ENCODE assay signal across 1 cellular context in the genomic region with DNA sequence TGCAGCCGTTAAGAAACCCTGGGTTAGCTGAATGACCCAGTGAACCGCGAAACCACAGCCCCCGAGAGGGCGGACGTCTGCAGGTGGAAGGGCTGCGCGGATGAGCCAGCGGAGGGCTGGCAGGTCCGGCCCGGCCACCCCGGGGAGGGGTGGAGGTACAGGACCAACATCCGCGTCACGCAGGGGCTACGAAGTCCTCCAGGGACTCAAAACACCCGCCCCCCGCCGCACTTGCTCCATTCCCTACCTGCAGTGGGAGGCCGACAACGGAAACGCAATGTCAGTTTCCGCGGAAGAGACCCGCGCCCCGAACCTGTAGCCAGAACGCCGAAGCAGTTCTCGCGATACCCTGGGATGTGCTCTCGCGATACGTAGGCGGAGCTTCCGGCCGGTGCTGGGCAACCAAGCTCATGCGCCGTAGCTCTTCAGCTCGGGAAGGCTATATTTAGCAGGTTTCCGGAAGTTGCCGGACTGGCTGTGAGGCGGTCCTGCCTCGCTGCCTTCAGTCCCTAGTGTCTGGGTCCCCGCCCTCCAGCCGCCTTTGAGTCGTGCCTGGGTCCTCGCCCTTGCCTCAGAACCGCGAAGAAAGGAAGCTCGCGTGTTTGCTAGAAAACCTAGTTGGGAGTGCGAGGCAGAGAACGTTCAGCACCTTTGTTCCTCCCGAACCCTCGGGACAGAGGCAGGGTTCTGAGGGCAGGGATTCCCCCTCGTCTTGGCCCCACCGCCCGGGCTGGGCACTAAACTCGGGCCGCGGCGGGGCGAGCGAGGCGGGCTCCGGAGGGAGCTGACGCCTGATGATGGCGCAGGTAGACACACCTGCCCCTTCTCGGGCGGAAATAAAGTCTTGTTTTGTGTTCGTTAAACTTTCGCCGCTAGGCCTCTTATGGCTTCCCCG.
A peak's percentile ranks its signal among the peaks of the same experiment; 100 is the strongest.
TF ChIP-seq lines count a peak whose summit lies in the region.

A gene with protein sequence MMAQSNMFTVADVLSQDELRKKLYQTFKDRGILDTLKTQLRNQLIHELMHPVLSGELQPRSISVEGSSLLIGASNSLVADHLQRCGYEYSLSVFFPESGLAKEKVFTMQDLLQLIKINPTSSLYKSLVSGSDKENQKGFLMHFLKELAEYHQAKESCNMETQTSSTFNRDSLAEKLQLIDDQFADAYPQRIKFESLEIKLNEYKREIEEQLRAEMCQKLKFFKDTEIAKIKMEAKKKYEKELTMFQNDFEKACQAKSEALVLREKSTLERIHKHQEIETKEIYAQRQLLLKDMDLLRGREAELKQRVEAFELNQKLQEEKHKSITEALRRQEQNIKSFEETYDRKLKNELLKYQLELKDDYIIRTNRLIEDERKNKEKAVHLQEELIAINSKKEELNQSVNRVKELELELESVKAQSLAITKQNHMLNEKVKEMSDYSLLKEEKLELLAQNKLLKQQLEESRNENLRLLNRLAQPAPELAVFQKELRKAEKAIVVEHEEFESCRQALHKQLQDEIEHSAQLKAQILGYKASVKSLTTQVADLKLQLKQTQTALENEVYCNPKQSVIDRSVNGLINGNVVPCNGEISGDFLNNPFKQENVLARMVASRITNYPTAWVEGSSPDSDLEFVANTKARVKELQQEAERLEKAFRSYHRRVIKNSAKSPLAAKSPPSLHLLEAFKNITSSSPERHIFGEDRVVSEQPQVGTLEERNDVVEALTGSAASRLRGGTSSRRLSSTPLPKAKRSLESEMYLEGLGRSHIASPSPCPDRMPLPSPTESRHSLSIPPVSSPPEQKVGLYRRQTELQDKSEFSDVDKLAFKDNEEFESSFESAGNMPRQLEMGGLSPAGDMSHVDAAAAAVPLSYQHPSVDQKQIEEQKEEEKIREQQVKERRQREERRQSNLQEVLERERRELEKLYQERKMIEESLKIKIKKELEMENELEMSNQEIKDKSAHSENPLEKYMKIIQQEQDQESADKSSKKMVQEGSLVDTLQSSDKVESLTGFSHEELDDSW (plus strand): TSS at position 471 of the 895 bp plus-strand sequence. CDS start 324 bp downstream, at position 795.
A gene (minus strand): TSS at position 343 of the 895 bp plus-strand sequence. CDS start 14,657 bp downstream, outside the sequence.

TF ChIP-seq in HepG2, 621 proteins besides CTCF, POLR2A, EP300 and RAD21 (continued from another document and continues in another):
- TF ChIP-seq, protein P1, sequence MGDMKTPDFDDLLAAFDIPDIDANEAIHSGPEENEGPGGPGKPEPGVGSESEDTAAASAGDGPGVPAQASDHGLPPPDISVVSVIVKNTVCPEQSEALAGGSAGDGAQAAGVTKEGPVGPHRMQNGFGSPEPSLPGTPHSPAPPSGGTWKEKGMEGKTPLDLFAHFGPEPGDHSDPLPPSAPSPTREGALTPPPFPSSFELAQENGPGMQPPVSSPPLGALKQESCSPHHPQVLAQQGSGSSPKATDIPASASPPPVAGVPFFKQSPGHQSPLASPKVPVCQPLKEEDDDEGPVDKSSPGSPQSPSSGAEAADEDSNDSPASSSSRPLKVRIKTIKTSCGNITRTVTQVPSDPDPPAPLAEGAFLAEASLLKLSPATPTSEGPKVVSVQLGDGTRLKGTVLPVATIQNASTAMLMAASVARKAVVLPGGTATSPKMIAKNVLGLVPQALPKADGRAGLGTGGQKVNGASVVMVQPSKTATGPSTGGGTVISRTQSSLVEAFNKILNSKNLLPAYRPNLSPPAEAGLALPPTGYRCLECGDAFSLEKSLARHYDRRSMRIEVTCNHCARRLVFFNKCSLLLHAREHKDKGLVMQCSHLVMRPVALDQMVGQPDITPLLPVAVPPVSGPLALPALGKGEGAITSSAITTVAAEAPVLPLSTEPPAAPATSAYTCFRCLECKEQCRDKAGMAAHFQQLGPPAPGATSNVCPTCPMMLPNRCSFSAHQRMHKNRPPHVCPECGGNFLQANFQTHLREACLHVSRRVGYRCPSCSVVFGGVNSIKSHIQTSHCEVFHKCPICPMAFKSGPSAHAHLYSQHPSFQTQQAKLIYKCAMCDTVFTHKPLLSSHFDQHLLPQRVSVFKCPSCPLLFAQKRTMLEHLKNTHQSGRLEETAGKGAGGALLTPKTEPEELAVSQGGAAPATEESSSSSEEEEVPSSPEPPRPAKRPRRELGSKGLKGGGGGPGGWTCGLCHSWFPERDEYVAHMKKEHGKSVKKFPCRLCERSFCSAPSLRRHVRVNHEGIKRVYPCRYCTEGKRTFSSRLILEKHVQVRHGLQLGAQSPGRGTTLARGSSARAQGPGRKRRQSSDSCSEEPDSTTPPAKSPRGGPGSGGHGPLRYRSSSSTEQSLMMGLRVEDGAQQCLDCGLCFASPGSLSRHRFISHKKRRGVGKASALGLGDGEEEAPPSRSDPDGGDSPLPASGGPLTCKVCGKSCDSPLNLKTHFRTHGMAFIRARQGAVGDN (CRISPR knock-in tag; IDR thresholded peaks at IDR 0.05), result peak; percentile 82
- TF ChIP-seq ZNF224 (CRISPR knock-in tag; IDR thresholded peaks at IDR 0.05) (no peak), ZNF589 (CRISPR knock-in tag; conservative IDR thresholded peaks at IDR 0.05) (no peak), ZNF605 (CRISPR knock-in tag; IDR thresholded peaks at IDR 0.05) (0 out of 2 replicates have a peak, but pooled peaks have one; percentile 41), HDAC2 (CRISPR knock-in tag; IDR thresholded peaks at IDR 0.05) (peak; percentile 42; the same call in 1 of the 2 replicates), ZNF24 (IDR thresholded peaks at IDR 0.05) (no peak), NONO (IDR thresholded peaks at IDR 0.05) (no peak), NONO (CRISPR knock-in tag; conservative IDR thresholded peaks at IDR 0.05) (peak; percentile 65; the same call in 1 of the 2 replicates), SOX6 (IDR thresholded peaks at IDR 0.05) (no peak), SOX6 (CRISPR knock-in tag; IDR thresholded peaks at IDR 0.05) (peak; percentile 49; the same call in 1 of the 2 replicates), MTF2 (CRISPR knock-in tag; IDR thresholded peaks at IDR 0.05; ENCODE audit: borderline replicate concordance) (no peak), WIZ (CRISPR knock-in tag; IDR thresholded peaks at IDR 0.05) (no peak), ZFP36L1 (CRISPR knock-in tag; IDR thresholded peaks at IDR 0.05) (no peak), ZNF335 (CRISPR knock-in tag; IDR thresholded peaks at IDR 0.05) (peak; percentile 43; the same call in 1 of the 2 replicates), NFRKB (IDR thresholded peaks at IDR 0.05) (no peak), SAFB2 (CRISPR knock-in tag; IDR thresholded peaks at IDR 0.05; ENCODE audit: borderline replicate concordance, low read depth) (no peak), ARNT (IDR thresholded peaks at IDR 0.05) (no peak), SMARCE1 (IDR thresholded peaks at IDR 0.05; ENCODE audit: borderline replicate concordance) (no peak), ZNF333 (CRISPR knock-in tag; IDR thresholded peaks at IDR 0.05; ENCODE audit: borderline replicate concordance) (no peak), RBFOX2 (IDR thresholded peaks at IDR 0.05; ENCODE audit: low read depth, low read length) (peak; percentile 67), NFKBIZ (CRISPR knock-in tag; IDR thresholded peaks at IDR 0.05) (0 out of 2 replicates have a peak, but pooled peaks have one; percentile 36), KDM5B (CRISPR knock-in tag; IDR thresholded peaks at IDR 0.05; ENCODE audit: borderline replicate concordance) (peak; percentile 51; the same call in 1 of the 2 replicates), ZNF577 (CRISPR knock-in tag; IDR thresholded peaks at IDR 0.05; ENCODE audit: borderline replicate concordance, low read depth) (no peak), LCORL (IDR thresholded peaks at IDR 0.05) (no peak), LCORL (CRISPR knock-in tag; IDR thresholded peaks at IDR 0.05) (peak; percentile 43; the same call in 1 of the 2 replicates), IRF2 (CRISPR knock-in tag; IDR thresholded peaks at IDR 0.05) (no peak), ZNF678 (CRISPR knock-in tag; IDR thresholded peaks at IDR 0.05) (0 out of 2 replicates have a peak, but pooled peaks have one; percentile 38), JUN (CRISPR knock-in tag; IDR thresholded peaks at IDR 0.05) (no peak), ZFP36 (IDR thresholded peaks at IDR 0.05; ENCODE audit: borderline replicate concordance, low read depth, low read length, partially characterized antibody) (no peak), HHEX (CRISPR knock-in tag; IDR thresholded peaks at IDR 0.05) (no peak), KDM6A (CRISPR knock-in tag; IDR thresholded peaks at IDR 0.05; ENCODE audit: low read depth) (no peak), SKI (IDR thresholded peaks at IDR 0.05; ENCODE audit: partially characterized antibody) (no peak), ZNF343 (CRISPR knock-in tag; IDR thresholded peaks at IDR 0.05) (no peak; the same call in 1 of the 2 replicates), ZFP41 (CRISPR knock-in tag; IDR thresholded peaks at IDR 0.05; ENCODE audit: borderline replicate concordance) (no peak)
- TF ChIP-seq, protein P2, sequence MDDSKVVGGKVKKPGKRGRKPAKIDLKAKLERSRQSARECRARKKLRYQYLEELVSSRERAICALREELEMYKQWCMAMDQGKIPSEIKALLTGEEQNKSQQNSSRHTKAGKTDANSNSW (CRISPR knock-in tag; IDR thresholded peaks at IDR 0.05; ENCODE audit: borderline replicate concordance), result no peak
- TF ChIP-seq, protein P3, sequence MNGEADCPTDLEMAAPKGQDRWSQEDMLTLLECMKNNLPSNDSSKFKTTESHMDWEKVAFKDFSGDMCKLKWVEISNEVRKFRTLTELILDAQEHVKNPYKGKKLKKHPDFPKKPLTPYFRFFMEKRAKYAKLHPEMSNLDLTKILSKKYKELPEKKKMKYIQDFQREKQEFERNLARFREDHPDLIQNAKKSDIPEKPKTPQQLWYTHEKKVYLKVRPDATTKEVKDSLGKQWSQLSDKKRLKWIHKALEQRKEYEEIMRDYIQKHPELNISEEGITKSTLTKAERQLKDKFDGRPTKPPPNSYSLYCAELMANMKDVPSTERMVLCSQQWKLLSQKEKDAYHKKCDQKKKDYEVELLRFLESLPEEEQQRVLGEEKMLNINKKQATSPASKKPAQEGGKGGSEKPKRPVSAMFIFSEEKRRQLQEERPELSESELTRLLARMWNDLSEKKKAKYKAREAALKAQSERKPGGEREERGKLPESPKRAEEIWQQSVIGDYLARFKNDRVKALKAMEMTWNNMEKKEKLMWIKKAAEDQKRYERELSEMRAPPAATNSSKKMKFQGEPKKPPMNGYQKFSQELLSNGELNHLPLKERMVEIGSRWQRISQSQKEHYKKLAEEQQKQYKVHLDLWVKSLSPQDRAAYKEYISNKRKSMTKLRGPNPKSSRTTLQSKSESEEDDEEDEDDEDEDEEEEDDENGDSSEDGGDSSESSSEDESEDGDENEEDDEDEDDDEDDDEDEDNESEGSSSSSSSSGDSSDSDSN (CRISPR knock-in tag; IDR thresholded peaks at IDR 0.05), result peak; percentile 74; the same call in 1 of the 2 replicates
- TF ChIP-seq, protein P4, sequence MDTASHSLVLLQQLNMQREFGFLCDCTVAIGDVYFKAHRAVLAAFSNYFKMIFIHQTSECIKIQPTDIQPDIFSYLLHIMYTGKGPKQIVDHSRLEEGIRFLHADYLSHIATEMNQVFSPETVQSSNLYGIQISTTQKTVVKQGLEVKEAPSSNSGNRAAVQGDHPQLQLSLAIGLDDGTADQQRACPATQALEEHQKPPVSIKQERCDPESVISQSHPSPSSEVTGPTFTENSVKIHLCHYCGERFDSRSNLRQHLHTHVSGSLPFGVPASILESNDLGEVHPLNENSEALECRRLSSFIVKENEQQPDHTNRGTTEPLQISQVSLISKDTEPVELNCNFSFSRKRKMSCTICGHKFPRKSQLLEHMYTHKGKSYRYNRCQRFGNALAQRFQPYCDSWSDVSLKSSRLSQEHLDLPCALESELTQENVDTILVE (CRISPR knock-in tag; IDR thresholded peaks at IDR 0.05), result no peak
- TF ChIP-seq, protein P5, sequence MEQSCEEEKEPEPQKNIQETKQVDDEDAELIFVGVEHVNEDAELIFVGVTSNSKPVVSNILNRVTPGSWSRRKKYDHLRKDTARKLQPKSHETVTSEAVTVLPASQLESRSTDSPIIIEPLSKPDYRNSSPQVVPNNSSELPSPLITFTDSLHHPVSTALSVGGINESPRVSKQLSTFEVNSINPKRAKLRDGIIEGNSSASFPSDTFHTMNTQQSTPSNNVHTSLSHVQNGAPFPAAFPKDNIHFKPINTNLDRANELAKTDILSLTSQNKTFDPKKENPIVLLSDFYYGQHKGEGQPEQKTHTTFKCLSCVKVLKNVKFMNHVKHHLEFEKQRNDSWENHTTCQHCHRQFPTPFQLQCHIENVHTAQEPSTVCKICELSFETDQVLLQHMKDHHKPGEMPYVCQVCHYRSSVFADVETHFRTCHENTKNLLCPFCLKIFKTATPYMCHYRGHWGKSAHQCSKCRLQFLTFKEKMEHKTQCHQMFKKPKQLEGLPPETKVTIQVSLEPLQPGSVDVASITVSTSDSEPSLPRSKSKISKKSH (CRISPR knock-in tag; IDR thresholded peaks at IDR 0.05; ENCODE audit: borderline replicate concordance), result no peak
- TF ChIP-seq, protein P6, sequence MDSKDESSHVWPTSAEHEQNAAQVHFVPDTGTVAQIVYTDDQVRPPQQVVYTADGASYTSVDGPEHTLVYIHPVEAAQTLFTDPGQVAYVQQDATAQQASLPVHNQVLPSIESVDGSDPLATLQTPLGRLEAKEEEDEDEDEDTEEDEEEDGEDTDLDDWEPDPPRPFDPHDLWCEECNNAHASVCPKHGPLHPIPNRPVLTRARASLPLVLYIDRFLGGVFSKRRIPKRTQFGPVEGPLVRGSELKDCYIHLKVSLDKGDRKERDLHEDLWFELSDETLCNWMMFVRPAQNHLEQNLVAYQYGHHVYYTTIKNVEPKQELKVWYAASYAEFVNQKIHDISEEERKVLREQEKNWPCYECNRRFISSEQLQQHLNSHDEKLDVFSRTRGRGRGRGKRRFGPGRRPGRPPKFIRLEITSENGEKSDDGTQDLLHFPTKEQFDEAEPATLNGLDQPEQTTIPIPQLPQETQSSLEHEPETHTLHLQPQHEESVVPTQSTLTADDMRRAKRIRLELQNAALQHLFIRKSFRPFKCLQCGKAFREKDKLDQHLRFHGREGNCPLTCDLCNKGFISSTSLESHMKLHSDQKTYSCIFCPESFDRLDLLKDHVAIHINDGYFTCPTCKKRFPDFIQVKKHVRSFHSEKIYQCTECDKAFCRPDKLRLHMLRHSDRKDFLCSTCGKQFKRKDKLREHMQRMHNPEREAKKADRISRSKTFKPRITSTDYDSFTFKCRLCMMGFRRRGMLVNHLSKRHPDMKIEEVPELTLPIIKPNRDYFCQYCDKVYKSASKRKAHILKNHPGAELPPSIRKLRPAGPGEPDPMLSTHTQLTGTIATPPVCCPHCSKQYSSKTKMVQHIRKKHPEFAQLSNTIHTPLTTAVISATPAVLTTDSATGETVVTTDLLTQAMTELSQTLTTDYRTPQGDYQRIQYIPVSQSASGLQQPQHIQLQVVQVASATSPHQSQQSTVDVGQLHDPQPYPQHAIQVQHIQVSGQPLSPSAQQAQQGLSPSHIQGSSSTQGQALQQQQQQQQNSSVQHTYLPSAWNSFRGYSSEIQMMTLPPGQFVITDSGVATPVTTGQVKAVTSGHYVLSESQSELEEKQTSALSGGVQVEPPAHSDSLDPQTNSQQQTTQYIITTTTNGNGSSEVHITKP (CRISPR knock-in tag; IDR thresholded peaks at IDR 0.05; ENCODE audit: low read depth), result no peak
- TF ChIP-seq, protein P7, sequence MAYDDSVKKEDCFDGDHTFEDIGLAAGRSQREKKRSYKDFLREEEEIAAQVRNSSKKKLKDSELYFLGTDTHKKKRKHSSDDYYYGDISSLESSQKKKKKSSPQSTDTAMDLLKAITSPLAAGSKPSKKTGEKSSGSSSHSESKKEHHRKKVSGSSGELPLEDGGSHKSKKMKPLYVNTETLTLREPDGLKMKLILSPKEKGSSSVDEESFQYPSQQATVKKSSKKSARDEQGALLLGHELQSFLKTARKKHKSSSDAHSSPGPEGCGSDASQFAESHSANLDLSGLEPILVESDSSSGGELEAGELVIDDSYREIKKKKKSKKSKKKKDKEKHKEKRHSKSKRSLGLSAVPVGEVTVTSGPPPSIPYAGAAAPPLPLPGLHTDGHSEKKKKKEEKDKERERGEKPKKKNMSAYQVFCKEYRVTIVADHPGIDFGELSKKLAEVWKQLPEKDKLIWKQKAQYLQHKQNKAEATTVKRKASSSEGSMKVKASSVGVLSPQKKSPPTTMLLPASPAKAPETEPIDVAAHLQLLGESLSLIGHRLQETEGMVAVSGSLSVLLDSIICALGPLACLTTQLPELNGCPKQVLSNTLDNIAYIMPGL (CRISPR knock-in tag; IDR thresholded peaks at IDR 0.05; ENCODE audit: borderline replicate concordance in 1 of 2, low read depth in 1 of 2), result no peak; a peak in 1 of 4 replicates
